In genomic region chr19:5317321-5317720, GRCh38 we compare ENCODE assay signal across 10 cellular contexts.
"Had no signal": no experiment of that assay in that cellular context is flagged by ENCODE, and none has a peak within 500 bp of the region (broad histone marks: within the 10 kb centered on the region; RNA-seq: fewer than 3 reads in every experiment).

No MANE protein-coding gene starts in this region.

- ATAC-seq: GM23338 had no signal

- DNase-seq: H9, HCEC 1CT, HFFc6, IMR-90, KBM-7 had no signal

- H3K27ac ChIP-seq: HL-60, KMS-11 had no signal

- H3K4me3 ChIP-seq: GM23338 had no signal

- H2AFZ ChIP-seq: GM23338 had no signal

- FAIRE-seq: H1, H54 had no signal

- H3K9ac ChIP-seq: KMS-11 had no signal

- H3K4me2 ChIP-seq: GM23338, KMS-11 had no signal
